1 cellular context compared by ENCODE assay signal in genomic region chr2:30165050-30165520, GRCh38.
TF ChIP-seq lines count a peak whose summit lies in the region.

No MANE protein-coding gene starts in this region.

TF ChIP-seq in HepG2, 621 proteins besides CTCF, POLR2A, EP300 and RAD21 (continued from another document):
- TF ChIP-seq, protein P1, sequence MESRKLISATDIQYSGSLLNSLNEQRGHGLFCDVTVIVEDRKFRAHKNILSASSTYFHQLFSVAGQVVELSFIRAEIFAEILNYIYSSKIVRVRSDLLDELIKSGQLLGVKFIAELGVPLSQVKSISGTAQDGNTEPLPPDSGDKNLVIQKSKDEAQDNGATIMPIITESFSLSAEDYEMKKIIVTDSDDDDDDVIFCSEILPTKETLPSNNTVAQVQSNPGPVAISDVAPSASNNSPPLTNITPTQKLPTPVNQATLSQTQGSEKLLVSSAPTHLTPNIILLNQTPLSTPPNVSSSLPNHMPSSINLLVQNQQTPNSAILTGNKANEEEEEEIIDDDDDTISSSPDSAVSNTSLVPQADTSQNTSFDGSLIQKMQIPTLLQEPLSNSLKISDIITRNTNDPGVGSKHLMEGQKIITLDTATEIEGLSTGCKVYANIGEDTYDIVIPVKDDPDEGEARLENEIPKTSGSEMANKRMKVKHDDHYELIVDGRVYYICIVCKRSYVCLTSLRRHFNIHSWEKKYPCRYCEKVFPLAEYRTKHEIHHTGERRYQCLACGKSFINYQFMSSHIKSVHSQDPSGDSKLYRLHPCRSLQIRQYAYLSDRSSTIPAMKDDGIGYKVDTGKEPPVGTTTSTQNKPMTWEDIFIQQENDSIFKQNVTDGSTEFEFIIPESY (CRISPR knock-in tag; IDR thresholded peaks at IDR 0.05): no peak
- peak; percentile 32; the same call in 1 of the 2 replicates for TF ChIP-seq ZNF12 (CRISPR knock-in tag; IDR thresholded peaks at IDR 0.05)
- TF ChIP-seq ZEB1 (IDR thresholded peaks at IDR 0.05; ENCODE audit: insufficient replicate concordance, low read depth): no peak
- TF ChIP-seq GLI4 (CRISPR knock-in tag; IDR thresholded peaks at IDR 0.05; ENCODE audit: borderline replicate concordance): no peak
- TF ChIP-seq ZNF563 (CRISPR knock-in tag; IDR thresholded peaks at IDR 0.05): no peak
- peak; percentile 80 for TF ChIP-seq XRCC5 (optimal IDR thresholded peaks at IDR 0.05; ENCODE audit: low read length)
- TF ChIP-seq NRL (CRISPR knock-in tag; IDR thresholded peaks at IDR 0.05; ENCODE audit: borderline replicate concordance): no peak
- TF ChIP-seq, protein P2, sequence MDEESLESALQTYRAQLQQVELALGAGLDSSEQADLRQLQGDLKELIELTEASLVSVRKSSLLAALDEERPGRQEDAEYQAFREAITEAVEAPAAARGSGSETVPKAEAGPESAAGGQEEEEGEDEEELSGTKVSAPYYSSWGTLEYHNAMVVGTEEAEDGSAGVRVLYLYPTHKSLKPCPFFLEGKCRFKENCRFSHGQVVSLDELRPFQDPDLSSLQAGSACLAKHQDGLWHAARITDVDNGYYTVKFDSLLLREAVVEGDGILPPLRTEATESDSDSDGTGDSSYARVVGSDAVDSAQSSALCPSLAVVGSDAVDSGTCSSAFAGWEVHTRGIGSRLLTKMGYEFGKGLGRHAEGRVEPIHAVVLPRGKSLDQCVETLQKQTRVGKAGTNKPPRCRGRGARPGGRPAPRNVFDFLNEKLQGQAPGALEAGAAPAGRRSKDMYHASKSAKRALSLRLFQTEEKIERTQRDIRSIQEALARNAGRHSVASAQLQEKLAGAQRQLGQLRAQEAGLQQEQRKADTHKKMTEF (CRISPR knock-in tag; IDR thresholded peaks at IDR 0.05): peak; percentile 48; the same call in 1 of the 2 replicates
- TF ChIP-seq STAG1 (CRISPR knock-in tag; IDR thresholded peaks at IDR 0.05): peak; percentile 80
- TF ChIP-seq MIER3 (CRISPR knock-in tag; IDR thresholded peaks at IDR 0.05; ENCODE audit: borderline replicate concordance): 0 out of 2 replicates have a peak, but pooled peaks have one; percentile 27
- no peak for TF ChIP-seq CEBPZ (IDR thresholded peaks at IDR 0.05; ENCODE audit: low read length)
- TF ChIP-seq, protein P3, sequence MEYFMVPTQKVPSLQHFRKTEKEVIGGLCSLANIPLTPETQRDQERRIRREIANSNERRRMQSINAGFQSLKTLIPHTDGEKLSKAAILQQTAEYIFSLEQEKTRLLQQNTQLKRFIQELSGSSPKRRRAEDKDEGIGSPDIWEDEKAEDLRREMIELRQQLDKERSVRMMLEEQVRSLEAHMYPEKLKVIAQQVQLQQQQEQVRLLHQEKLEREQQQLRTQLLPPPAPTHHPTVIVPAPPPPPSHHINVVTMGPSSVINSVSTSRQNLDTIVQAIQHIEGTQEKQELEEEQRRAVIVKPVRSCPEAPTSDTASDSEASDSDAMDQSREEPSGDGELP (IDR thresholded peaks at IDR 0.05; ENCODE audit: borderline replicate concordance, low read depth): peak; percentile 67
- no peak for TF ChIP-seq CENPT (CRISPR knock-in tag; IDR thresholded peaks at IDR 0.05; ENCODE audit: low read depth)
- TF ChIP-seq ZNF121 (CRISPR knock-in tag; IDR thresholded peaks at IDR 0.05): peak; percentile 89
- TF ChIP-seq ZNF124 (CRISPR knock-in tag; IDR thresholded peaks at IDR 0.05): no peak
- TF ChIP-seq, protein P4, sequence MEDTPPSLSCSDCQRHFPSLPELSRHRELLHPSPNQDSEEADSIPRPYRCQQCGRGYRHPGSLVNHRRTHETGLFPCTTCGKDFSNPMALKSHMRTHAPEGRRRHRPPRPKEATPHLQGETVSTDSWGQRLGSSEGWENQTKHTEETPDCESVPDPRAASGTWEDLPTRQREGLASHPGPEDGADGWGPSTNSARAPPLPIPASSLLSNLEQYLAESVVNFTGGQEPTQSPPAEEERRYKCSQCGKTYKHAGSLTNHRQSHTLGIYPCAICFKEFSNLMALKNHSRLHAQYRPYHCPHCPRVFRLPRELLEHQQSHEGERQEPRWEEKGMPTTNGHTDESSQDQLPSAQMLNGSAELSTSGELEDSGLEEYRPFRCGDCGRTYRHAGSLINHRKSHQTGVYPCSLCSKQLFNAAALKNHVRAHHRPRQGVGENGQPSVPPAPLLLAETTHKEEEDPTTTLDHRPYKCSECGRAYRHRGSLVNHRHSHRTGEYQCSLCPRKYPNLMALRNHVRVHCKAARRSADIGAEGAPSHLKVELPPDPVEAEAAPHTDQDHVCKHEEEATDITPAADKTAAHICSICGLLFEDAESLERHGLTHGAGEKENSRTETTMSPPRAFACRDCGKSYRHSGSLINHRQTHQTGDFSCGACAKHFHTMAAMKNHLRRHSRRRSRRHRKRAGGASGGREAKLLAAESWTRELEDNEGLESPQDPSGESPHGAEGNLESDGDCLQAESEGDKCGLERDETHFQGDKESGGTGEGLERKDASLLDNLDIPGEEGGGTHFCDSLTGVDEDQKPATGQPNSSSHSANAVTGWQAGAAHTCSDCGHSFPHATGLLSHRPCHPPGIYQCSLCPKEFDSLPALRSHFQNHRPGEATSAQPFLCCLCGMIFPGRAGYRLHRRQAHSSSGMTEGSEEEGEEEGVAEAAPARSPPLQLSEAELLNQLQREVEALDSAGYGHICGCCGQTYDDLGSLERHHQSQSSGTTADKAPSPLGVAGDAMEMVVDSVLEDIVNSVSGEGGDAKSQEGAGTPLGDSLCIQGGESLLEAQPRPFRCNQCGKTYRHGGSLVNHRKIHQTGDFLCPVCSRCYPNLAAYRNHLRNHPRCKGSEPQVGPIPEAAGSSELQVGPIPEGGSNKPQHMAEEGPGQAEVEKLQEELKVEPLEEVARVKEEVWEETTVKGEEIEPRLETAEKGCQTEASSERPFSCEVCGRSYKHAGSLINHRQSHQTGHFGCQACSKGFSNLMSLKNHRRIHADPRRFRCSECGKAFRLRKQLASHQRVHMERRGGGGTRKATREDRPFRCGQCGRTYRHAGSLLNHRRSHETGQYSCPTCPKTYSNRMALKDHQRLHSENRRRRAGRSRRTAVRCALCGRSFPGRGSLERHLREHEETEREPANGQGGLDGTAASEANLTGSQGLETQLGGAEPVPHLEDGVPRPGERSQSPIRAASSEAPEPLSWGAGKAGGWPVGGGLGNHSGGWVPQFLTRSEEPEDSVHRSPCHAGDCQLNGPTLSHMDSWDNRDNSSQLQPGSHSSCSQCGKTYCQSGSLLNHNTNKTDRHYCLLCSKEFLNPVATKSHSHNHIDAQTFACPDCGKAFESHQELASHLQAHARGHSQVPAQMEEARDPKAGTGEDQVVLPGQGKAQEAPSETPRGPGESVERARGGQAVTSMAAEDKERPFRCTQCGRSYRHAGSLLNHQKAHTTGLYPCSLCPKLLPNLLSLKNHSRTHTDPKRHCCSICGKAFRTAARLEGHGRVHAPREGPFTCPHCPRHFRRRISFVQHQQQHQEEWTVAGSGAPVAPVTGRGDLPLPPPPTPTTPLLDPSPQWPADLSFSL (CRISPR knock-in tag; IDR thresholded peaks at IDR 0.05): no peak
- 0 out of 2 replicates have a peak, but pooled peaks have one; percentile 10 for TF ChIP-seq ZNF331 (CRISPR knock-in tag; IDR thresholded peaks at IDR 0.05)
- TF ChIP-seq ZNF598 (CRISPR knock-in tag; IDR thresholded peaks at IDR 0.05; ENCODE audit: borderline replicate concordance): no peak
- no peak for TF ChIP-seq MED13 (CRISPR knock-in tag; IDR thresholded peaks at IDR 0.05)
- TF ChIP-seq ARHGAP35 (CRISPR knock-in tag; IDR thresholded peaks at IDR 0.05; ENCODE audit: borderline replicate concordance): no peak
- TF ChIP-seq KLF12 (CRISPR knock-in tag; IDR thresholded peaks at IDR 0.05; ENCODE audit: borderline replicate concordance): no peak
- no peak for TF ChIP-seq ZFAT (CRISPR knock-in tag; conservative IDR thresholded peaks at IDR 0.05)
- 0 out of 2 replicates have a peak, but pooled peaks have one; percentile 40 for TF ChIP-seq HDAC2 (CRISPR knock-in tag; IDR thresholded peaks at IDR 0.05)
- TF ChIP-seq YEATS2 (CRISPR knock-in tag; IDR thresholded peaks at IDR 0.05; ENCODE audit: borderline replicate concordance): 0 out of 2 replicates have a peak, but pooled peaks have one; percentile 28
- TF ChIP-seq SP1 (IDR thresholded peaks at IDR 0.05): no peak
- TF ChIP-seq SP1 (CRISPR knock-in tag; IDR thresholded peaks at IDR 0.05): no peak
- no peak for TF ChIP-seq FOSL1 (CRISPR knock-in tag; IDR thresholded peaks at IDR 0.05; ENCODE audit: borderline replicate concordance)
- TF ChIP-seq ZZZ3 (CRISPR knock-in tag; IDR thresholded peaks at IDR 0.05; ENCODE audit: borderline replicate concordance): no peak
- TF ChIP-seq ZNF556 (CRISPR knock-in tag; IDR thresholded peaks at IDR 0.05; ENCODE audit: borderline replicate concordance): no peak
- TF ChIP-seq ZNF788 (CRISPR knock-in tag; IDR thresholded peaks at IDR 0.05; ENCODE audit: borderline replicate concordance): no peak
- TF ChIP-seq DDIT3 (CRISPR knock-in tag; IDR thresholded peaks at IDR 0.05): no peak
